In genomic region chr22:42350373-42350772, GRCh38 we compare ENCODE assay signal across 26 cellular contexts.
"Had no signal": no experiment of that assay in that cellular context is flagged by ENCODE, and none has a peak within 500 bp of the region (broad histone marks: within the 10 kb centered on the region; RNA-seq: fewer than 3 reads in every experiment).

No MANE protein-coding gene starts in this region.

- H3K27ac ChIP-seq: neural progenitor cell, ovary, parathyroid adenoma, psoas muscle, right lobe of liver, sigmoid colon, stomach, thoracic aorta, thyroid gland, tibial nerve, upper lobe of left lung, vagina had no signal

- DNase-seq: natural killer cell; occipital lobe; ovary; posterior cingulate gyrus; psoas muscle; right cardiac atrium; right lobe of liver; sigmoid colon; small intestine; stimulated activated CD4-positive, alpha-beta T cell treated with anti-CD3 and anti-CD28 coated beads, Interleukin-15, amount 100 ng/mL, for 24 hours; stimulated activated CD4-positive, alpha-beta T cell treated with anti-CD3 and anti-CD28 coated beads, Interleukin-2, amount 100 ng/mL, for 24 hours; stimulated activated CD4-positive, alpha-beta T cell treated with anti-CD3 and anti-CD28 coated beads, Interleukin-2, amount 100 ng/mL, for 48 hours; stimulated activated CD4-positive, alpha-beta T cell treated with anti-CD3 and anti-CD28 coated beads, Interleukin-4, amount 100 ng/mL, for 24 hours; stimulated activated naive B cell treated with anti-CD40 and anti-IgM and Interleukin-4, amounts not matched to agents 10 μg/mL and 1 μg/mL and 100 μg/mL, for 72 hours; stimulated activated naive CD4-positive, alpha-beta T cell treated with Interleukin-2 at 50 U/mL for 16 hours; stomach; thyroid gland; trophoblast cell; upper lobe of left lung had no signal

- H3K9ac ChIP-seq: neural progenitor cell, parathyroid adenoma had no signal

- H3K27me3 ChIP-seq: neural progenitor cell, ovary, right lobe of liver, sigmoid colon, stomach, thyroid gland, tibial nerve, upper lobe of left lung, vagina had no signal

- H3K4me3 ChIP-seq: neural progenitor cell, ovary, psoas muscle, right lobe of liver, sigmoid colon, stomach, thoracic aorta, thyroid gland, tibial nerve, upper lobe of left lung, vagina had no signal

- H3K79me2 ChIP-seq: parathyroid adenoma had no signal

- H3K4me1 ChIP-seq: parathyroid adenoma, psoas muscle, right lobe of liver, sigmoid colon, stomach, thyroid gland, tibial nerve, upper lobe of left lung had no signal

- FAIRE-seq: small intestine, urothelium cell line had no signal

- H2AFZ ChIP-seq: neural progenitor cell, parathyroid adenoma had no signal

- H3K36me3 ChIP-seq: neural progenitor cell, ovary, right lobe of liver, sigmoid colon, stomach, thoracic aorta, thyroid gland, tibial nerve, upper lobe of left lung, vagina had no signal

- ATAC-seq: natural killer cell; psoas muscle; right cardiac atrium; right lobe of liver; stimulated activated effector memory CD8-positive, alpha-beta T cell treated with anti-CD3 and anti-CD28 coated beads, Interleukin-12 subunit alpha, Interleukin-12 subunit beta, amount 100 ng/mL, for 72 hours; stimulated activated naive B cell treated with anti-CD40 and anti-IgM and Interleukin-4, amounts not matched to agents 10 μg/mL and 1 μg/mL and 100 μg/mL, for 72 hours had no signal

- H3K9me3 ChIP-seq: ovary, psoas muscle, right lobe of liver, sigmoid colon, stomach, thoracic aorta, thyroid gland, tibial nerve, upper lobe of left lung, vagina had no signal
